33 cellular contexts compared by ENCODE assay signal in genomic region chr3:190362258-190362657, GRCh38. TPM values are rescaled to one million over a fixed set of nuclear protein-coding genes. Genes with fewer than 3 reads are reported as not detected.
"Had no signal": no experiment of that assay in that cellular context is flagged by ENCODE, and none has a peak within 500 bp of the region (broad histone marks: within the 10 kb centered on the region; RNA-seq: fewer than 3 reads in every experiment).

No MANE protein-coding gene starts in this region.

- ATAC-seq: gastroesophageal sphincter; psoas muscle; stimulated activated effector memory CD8-positive, alpha-beta T cell treated with anti-CD3 and anti-CD28 coated beads, Interleukin-12 subunit alpha, Interleukin-12 subunit beta, amount 100 ng/mL, for 72 hours; stimulated activated naive CD8-positive, alpha-beta T cell treated with anti-CD3 and anti-CD28 coated beads, Interleukin-15, amount 100 ng/mL, for 72 hours had no signal

- H3K4me3 Mint-ChIP-seq: activated CD4-positive, alpha-beta memory T cell treated with anti-CD3 and anti-CD28 coated beads, Interleukin-2, amount 10 ng/mL, durations not matched to agents 7 days and 5 days; activated CD4-positive, alpha-beta T cell treated with anti-CD3 and anti-CD28 coated beads, Interleukin-2, amount 10 ng/mL, durations not matched to agents 7 days and 5 days; activated naive CD4-positive, alpha-beta T cell treated with anti-CD3 and anti-CD28 coated beads, Interleukin-2, amount 10 ng/mL, durations not matched to agents 7 days and 5 days; activated naive CD8-positive, alpha-beta T cell treated with anti-CD3 and anti-CD28 coated beads, Interleukin-2, amount 10 ng/mL, durations not matched to agents 7 days and 5 days; activated T-cell treated with anti-CD3 and anti-CD28 coated beads, Interleukin-2, amount 50 U/mL, for 24 hours; stimulated activated effector memory CD8-positive, alpha-beta T cell treated with anti-CD3 and anti-CD28 coated beads, Interleukin-12 subunit alpha, Interleukin-12 subunit beta, amount 100 ng/mL, for 72 hours; stimulated activated naive CD8-positive, alpha-beta T cell treated with anti-CD3 and anti-CD28 coated beads, Interleukin-15, amount 100 ng/mL, for 72 hours had no signal

- H3K9me3 Mint-ChIP-seq: activated CD4-positive, alpha-beta memory T cell treated with anti-CD3 and anti-CD28 coated beads, Interleukin-2, amount 10 ng/mL, durations not matched to agents 7 days and 5 days; activated CD4-positive, alpha-beta T cell treated with anti-CD3 and anti-CD28 coated beads, Interleukin-2, amount 10 ng/mL, durations not matched to agents 7 days and 5 days; activated naive CD4-positive, alpha-beta T cell treated with anti-CD3 and anti-CD28 coated beads, Interleukin-2, amount 10 ng/mL, durations not matched to agents 7 days and 5 days; activated naive CD8-positive, alpha-beta T cell treated with anti-CD3 and anti-CD28 coated beads, Interleukin-2, amount 10 ng/mL, durations not matched to agents 7 days and 5 days; activated T-cell treated with anti-CD3 and anti-CD28 coated beads, Interleukin-2, amount 50 U/mL, for 24 hours; stimulated activated effector memory CD8-positive, alpha-beta T cell treated with anti-CD3 and anti-CD28 coated beads, Interleukin-12 subunit alpha, Interleukin-12 subunit beta, amount 100 ng/mL, for 72 hours; stimulated activated naive CD8-positive, alpha-beta T cell treated with anti-CD3 and anti-CD28 coated beads, Interleukin-15, amount 100 ng/mL, for 72 hours had no signal

- H3K4me1 Mint-ChIP-seq: activated CD4-positive, alpha-beta memory T cell treated with anti-CD3 and anti-CD28 coated beads, Interleukin-2, amount 10 ng/mL, durations not matched to agents 7 days and 5 days; activated CD4-positive, alpha-beta T cell treated with anti-CD3 and anti-CD28 coated beads, Interleukin-2, amount 10 ng/mL, durations not matched to agents 7 days and 5 days; activated naive CD4-positive, alpha-beta T cell treated with anti-CD3 and anti-CD28 coated beads, Interleukin-2, amount 10 ng/mL, durations not matched to agents 7 days and 5 days; activated naive CD8-positive, alpha-beta T cell treated with anti-CD3 and anti-CD28 coated beads, Interleukin-2, amount 10 ng/mL, durations not matched to agents 7 days and 5 days; stimulated activated effector memory CD8-positive, alpha-beta T cell treated with anti-CD3 and anti-CD28 coated beads, Interleukin-12 subunit alpha, Interleukin-12 subunit beta, amount 100 ng/mL, for 72 hours; stimulated activated naive CD8-positive, alpha-beta T cell treated with anti-CD3 and anti-CD28 coated beads, Interleukin-15, amount 100 ng/mL, for 72 hours had no signal

- H2AFZ ChIP-seq: hepatocyte had no signal

- H3K4me3 ChIP-seq: ascending aorta, coronary artery, dorsolateral prefrontal cortex, gastroesophageal sphincter, hepatocyte, left ventricle myocardium inferior, lung, pancreas, psoas muscle, sigmoid colon, upper lobe of left lung had no signal

- H3K9me3 ChIP-seq: ascending aorta, gastroesophageal sphincter, left ventricle myocardium inferior, pancreas, psoas muscle, sigmoid colon, upper lobe of left lung had no signal

- H3K36me3 ChIP-seq: ascending aorta, brain microvascular endothelial cell, gastroesophageal sphincter, left ventricle myocardium inferior, pancreas, sigmoid colon, upper lobe of left lung had no signal

- H3K36me3 Mint-ChIP-seq: activated naive CD4-positive, alpha-beta T cell treated with anti-CD3 and anti-CD28 coated beads, Interleukin-2, amount 10 ng/mL, durations not matched to agents 7 days and 5 days; activated naive CD8-positive, alpha-beta T cell treated with anti-CD3 and anti-CD28 coated beads, Interleukin-2, amount 10 ng/mL, durations not matched to agents 7 days and 5 days; stimulated activated effector memory CD8-positive, alpha-beta T cell treated with anti-CD3 and anti-CD28 coated beads, Interleukin-12 subunit alpha, Interleukin-12 subunit beta, amount 100 ng/mL, for 72 hours had no signal

- H3K27ac ChIP-seq: ascending aorta, brain microvascular endothelial cell, coronary artery, dorsolateral prefrontal cortex, gastroesophageal sphincter, hepatocyte, left ventricle myocardium inferior, pancreas, psoas muscle, sigmoid colon, upper lobe of left lung had no signal

- H3K27me3 Mint-ChIP-seq: activated naive CD4-positive, alpha-beta T cell treated with anti-CD3 and anti-CD28 coated beads, Interleukin-2, amount 10 ng/mL, durations not matched to agents 7 days and 5 days; stimulated activated naive CD8-positive, alpha-beta T cell treated with anti-CD3 and anti-CD28 coated beads, Interleukin-15, amount 100 ng/mL, for 72 hours had no signal

- H3K79me2 ChIP-seq: hepatocyte had no signal

- H3K27me3 ChIP-seq: ascending aorta, brain microvascular endothelial cell, dorsolateral prefrontal cortex, gastroesophageal sphincter, hepatocyte, pancreas, sigmoid colon, upper lobe of left lung had no signal

- H3K27ac Mint-ChIP-seq: activated CD4-positive, alpha-beta memory T cell treated with anti-CD3 and anti-CD28 coated beads, Interleukin-2, amount 10 ng/mL, durations not matched to agents 7 days and 5 days; activated CD4-positive, alpha-beta T cell treated with anti-CD3 and anti-CD28 coated beads, Interleukin-2, amount 10 ng/mL, durations not matched to agents 7 days and 5 days; activated naive CD4-positive, alpha-beta T cell treated with anti-CD3 and anti-CD28 coated beads, Interleukin-2, amount 10 ng/mL, durations not matched to agents 7 days and 5 days; activated naive CD8-positive, alpha-beta T cell treated with anti-CD3 and anti-CD28 coated beads, Interleukin-2, amount 10 ng/mL, durations not matched to agents 7 days and 5 days; activated T-cell treated with anti-CD3 and anti-CD28 coated beads, Interleukin-2, amount 50 U/mL, for 24 hours; stimulated activated effector memory CD8-positive, alpha-beta T cell treated with anti-CD3 and anti-CD28 coated beads, Interleukin-12 subunit alpha, Interleukin-12 subunit beta, amount 100 ng/mL, for 72 hours had no signal

- H3K4me1 ChIP-seq: ascending aorta, gastroesophageal sphincter, left ventricle myocardium inferior, psoas muscle, sigmoid colon, upper lobe of left lung had no signal

- H3K4me2 ChIP-seq: hepatocyte had no signal

- DNase-seq: activated CD4-positive, alpha-beta memory T cell treated with anti-CD3 and anti-CD28 coated beads, Interleukin-2, amount 10 ng/mL, durations not matched to agents 7 days and 5 days; activated CD4-positive, alpha-beta T cell treated with anti-CD3 and anti-CD28 coated beads for 1 hour; activated CD4-positive, alpha-beta T cell treated with anti-CD3 and anti-CD28 coated beads, Interleukin-2, amount 10 ng/mL, durations not matched to agents 7 days and 5 days; activated CD8-positive, alpha-beta memory T cell treated with anti-CD3 and anti-CD28 coated beads, Interleukin-2, amount 50 U/mL, for 48 hours; activated gamma-delta T cell; activated naive CD4-positive, alpha-beta T cell treated with anti-CD3 and anti-CD28 coated beads, Interleukin-2, amount 10 ng/mL, durations not matched to agents 7 days and 5 days; activated naive CD8-positive, alpha-beta T cell treated with anti-CD3 and anti-CD28 coated beads, Interleukin-2, amount 10 ng/mL, durations not matched to agents 7 days and 5 days; activated T-cell treated with anti-CD3 and anti-CD28 coated beads, Interleukin-2, amount 50 U/mL, for 24 hours; brain microvascular endothelial cell; dorsolateral prefrontal cortex; effector memory CD4-positive, alpha-beta T cell; left ventricle myocardium inferior; nucleus accumbens; pancreas; psoas muscle; sigmoid colon; small intestine; stimulated activated CD4-positive, alpha-beta T cell treated with anti-CD3 and anti-CD28 coated beads, Interleukin-4, amount 100 ng/mL, for 24 hours; stimulated activated naive CD8-positive, alpha-beta T cell treated with anti-CD3 and anti-CD28 coated beads, Interleukin-15, amount 100 ng/mL, for 72 hours; substantia nigra; T-helper 2 cell; upper lobe of left lung had no signal

RNA-seq across cellular contexts. Expression of gene CLDN16, which starts 25.7 kb away (rescaled TPM):
- total RNA-seq: activated CD4-positive, alpha-beta memory T cell treated with anti-CD3 and anti-CD28 coated beads, Interleukin-2, amount 10 ng/mL, durations not matched to agents 7 days and 5 days; activated CD4-positive, alpha-beta T cell treated with anti-CD3 and anti-CD28 coated beads, Interleukin-2, amount 10 ng/mL, durations not matched to agents 7 days and 5 days; activated naive CD8-positive, alpha-beta T cell treated with anti-CD3 and anti-CD28 coated beads, Interleukin-2, amount 10 ng/mL, durations not matched to agents 7 days and 5 days; ascending aorta; cardiac septum; cerebellum; endothelial cell of umbilical vein; gastroesophageal sphincter; left ventricle myocardium inferior; mesenteric fat pad; psoas muscle; sigmoid colon had no signal
- polyA plus RNA-seq: neural cell, psoas muscle, small intestine had no signal

RNA-seq across cellular contexts. Expression of gene CLDN1, which starts 40.0 kb away (rescaled TPM):
- total RNA-seq: activated CD4-positive, alpha-beta memory T cell treated with anti-CD3 and anti-CD28 coated beads, Interleukin-2, amount 10 ng/mL, durations not matched to agents 7 days and 5 days; activated CD4-positive, alpha-beta T cell treated with anti-CD3 and anti-CD28 coated beads, Interleukin-2, amount 10 ng/mL, durations not matched to agents 7 days and 5 days; activated naive CD8-positive, alpha-beta T cell treated with anti-CD3 and anti-CD28 coated beads, Interleukin-2, amount 10 ng/mL, durations not matched to agents 7 days and 5 days had no signal
